Comparison of ENCODE assay signal across 17 cellular contexts in genomic region chr11:27858901-27859300, GRCh38.
DNase-seq lines count a peak whose midpoint lies in the region; ATAC-seq, FAIRE-seq and TF ChIP-seq lines count a peak whose summit lies in the region.
"Had no signal": no experiment of that assay in that cellular context is flagged by ENCODE, and none has a peak within 500 bp of the region (broad histone marks: within the 10 kb centered on the region; RNA-seq: fewer than 3 reads in every experiment).

No MANE protein-coding gene starts in this region.

- H3K4me1 ChIP-seq in astrocyte (ENCODE audit: insufficient read depth, low read length) (peaks cover 14% of the 10 kb centered on the region), trophoblast cell (ENCODE audit: control insufficient read depth in 1 of 2, insufficient read depth in 2 of 2, low read length in 2 of 2) (no peaks in the 10 kb centered on the region), esophagus muscularis mucosa (no peaks in the 10 kb centered on the region)
- H3K4me1 ChIP-seq: Caco-2, HAP-1 had no signal

- no peak overlapping the region for H3K27ac ChIP-seq in astrocyte (ENCODE audit: low read depth, low read length)
- no peak overlapping the region for H3K27ac ChIP-seq in trophoblast cell (ENCODE audit: low read depth, low read length)
- no peak overlapping the region for H3K27ac ChIP-seq in esophagus muscularis mucosa (replicated peaks in 1 of 4)
- H3K27ac ChIP-seq: BLaER1, C4-2B had no signal

- H3K9ac ChIP-seq in astrocyte (ENCODE audit: low read length) (no peak overlapping the region), trophoblast cell (ENCODE audit: low read length) (no peak overlapping the region)
- H3K9ac ChIP-seq: BLaER1 had no signal

- WGBS in trophoblast cell (ENCODE audit: extremely low coverage, insufficient coverage, insufficient read length) = no CpG with 5 or more reads among the region's 3 CpGs
- 83% methylated on average over 3 of the region's 3 CpGs for WGBS in esophagus muscularis mucosa

- H2BK120ac ChIP-seq in trophoblast cell (ENCODE audit: insufficient read depth, low read length, poor library complexity) = no peak overlapping the region

- no peaks in the 10 kb centered on the region for H4K20me1 ChIP-seq in astrocyte (ENCODE audit: insufficient read depth, low read length)
- H4K20me1 ChIP-seq: BLaER1 had no signal

- H2BK12ac ChIP-seq in trophoblast cell (ENCODE audit: low read length) = no peak overlapping the region

- no peak for FAIRE-seq in astrocyte (lab: Jason Lieb, UNC)
- FAIRE-seq: GM12892, H54 had no signal

- H2BK5ac ChIP-seq in trophoblast cell (ENCODE audit: low read depth, low read length, poor library complexity) = no peak overlapping the region

- no peak overlapping the region for H3K18ac ChIP-seq in trophoblast cell (ENCODE audit: low read length)

- H4K8ac ChIP-seq in trophoblast cell (ENCODE audit: low read depth, low read length) = no peak overlapping the region

- no peak overlapping the region for H4K91ac ChIP-seq in trophoblast cell (ENCODE audit: low read depth, low read length)

- H3K23ac ChIP-seq in trophoblast cell (ENCODE audit: low read length) = no peak overlapping the region

- H3K79me1 ChIP-seq in trophoblast cell (ENCODE audit: low read length) = no peaks in the 10 kb centered on the region

- H3K4me3 Mint-ChIP-seq in astrocyte (ENCODE audit: unreplicated experiment) = no peak overlapping the region
- H3K4me3 Mint-ChIP-seq: B cell; CD4-positive, CD25-positive, alpha-beta regulatory T cell; CD8-positive, alpha-beta T cell had no signal

- DNase-seq in NCI-H226 (peak; percentile 78), astrocyte (ENCODE audit: low read depth) (peak; percentile 8), trophoblast cell (peak; percentile 59 to 87), Kasumi-1 (lab: John Stamatoyannopoulos, UW) (no peak), esophagus muscularis mucosa (ENCODE audit: extremely low spot score) (no peak)
- DNase-seq: Caco-2; CD4-positive, CD25-positive, alpha-beta regulatory T cell; CD8-positive, alpha-beta T cell; DMS79; GOT3 had no signal

- no peak overlapping the region for H2AK5ac ChIP-seq in trophoblast cell (ENCODE audit: low read length)

- no peaks in the 10 kb centered on the region for H3K36me3 Mint-ChIP-seq in astrocyte (ENCODE audit: low read depth, unreplicated experiment)
- H3K36me3 Mint-ChIP-seq: CD4-positive, CD25-positive, alpha-beta regulatory T cell; CD8-positive, alpha-beta T cell had no signal

- no peaks in the 10 kb centered on the region for H3K27me3 ChIP-seq in astrocyte (ENCODE audit: insufficient read depth, low read length)
- no peaks in the 10 kb centered on the region for H3K27me3 ChIP-seq in trophoblast cell (ENCODE audit: insufficient read depth, low read length)
- H3K27me3 ChIP-seq in esophagus muscularis mucosa = no peaks in the 10 kb centered on the region
- H3K27me3 ChIP-seq: BLaER1 had no signal

- no peak for ATAC-seq in HG02798 (IDR thresholded peaks at IDR 0.05; ENCODE audit: poor library complexity, unreplicated experiment)
- ATAC-seq: CD8-positive, alpha-beta T cell had no signal

- H3K9me3 Mint-ChIP-seq in astrocyte (ENCODE audit: unreplicated experiment) = peaks cover 2% of the 10 kb centered on the region
- H3K9me3 Mint-ChIP-seq: CD8-positive, alpha-beta T cell had no signal

- intact Hi-C loops in esophagus muscularis mucosa (cut with DNase I) = no loop called here

- H3K9me3 ChIP-seq in astrocyte (ENCODE audit: insufficient read depth, low read depth, low read length) (no peaks in the 10 kb centered on the region), trophoblast cell (ENCODE audit: insufficient read depth, low read depth, low read length) (no peaks in the 10 kb centered on the region), esophagus muscularis mucosa (no peaks in the 10 kb centered on the region)
- H3K9me3 ChIP-seq: BLaER1, Caco-2, HAP-1 had no signal

- peaks cover 6% of the 10 kb centered on the region for H3K4me1 Mint-ChIP-seq in astrocyte (ENCODE audit: low read depth, unreplicated experiment)
- H3K4me1 Mint-ChIP-seq: B cell; CD4-positive, CD25-positive, alpha-beta regulatory T cell had no signal

- TF ChIP-seq CTCF in astrocyte (IDR thresholded peaks at IDR 0.05; ENCODE audit: insufficient read depth, low read depth, low read length) (no peak), esophagus muscularis mucosa (IDR thresholded peaks at IDR 0.05) (no peak)

- no peak overlapping the region for H4K12ac ChIP-seq in trophoblast cell (ENCODE audit: low read depth, low read length)

- no peaks in the 10 kb centered on the region for H3K36me3 ChIP-seq in astrocyte (ENCODE audit: insufficient read depth, low read length)
- H3K36me3 ChIP-seq in trophoblast cell (ENCODE audit: control insufficient read depth in 1 of 2, insufficient read depth in 2 of 2, low read length in 2 of 2) = no peaks in the 10 kb centered on the region
- no peaks in the 10 kb centered on the region for H3K36me3 ChIP-seq in esophagus muscularis mucosa
- H3K36me3 ChIP-seq: BLaER1, HAP-1 had no signal

- H3K79me2 ChIP-seq in astrocyte (ENCODE audit: insufficient read depth, low read length) (no peaks in the 10 kb centered on the region), trophoblast cell (ENCODE audit: control insufficient read depth, insufficient read depth, low read length, poor library complexity) (no peaks in the 10 kb centered on the region)

- no peak for TF ChIP-seq EP300 in esophagus muscularis mucosa (IDR thresholded peaks at IDR 0.05)

- H3K4me2 ChIP-seq in astrocyte (ENCODE audit: low read length) = no peak overlapping the region
- no peak overlapping the region for H3K4me2 ChIP-seq in trophoblast cell (ENCODE audit: low read length)
- H3K4me2 ChIP-seq: BLaER1 had no signal

- no peak overlapping the region for H3K4ac ChIP-seq in trophoblast cell (ENCODE audit: low read depth, low read length)

- no peak overlapping the region for H3K14ac ChIP-seq in trophoblast cell (ENCODE audit: low read length)

- no peak overlapping the region for H3K4me3 ChIP-seq in astrocyte (ENCODE audit: insufficient read depth, low read depth, low read length)
- no peak overlapping the region for H3K4me3 ChIP-seq in trophoblast cell (ENCODE audit: low read depth, low read length)
- H3K4me3 ChIP-seq in esophagus muscularis mucosa = no peak overlapping the region
- H3K4me3 ChIP-seq: BLaER1, HAP-1 had no signal

- no peak for TF ChIP-seq POLR2A in esophagus muscularis mucosa (IDR thresholded peaks at IDR 0.05; ENCODE audit: low read depth)

- peaks cover 3% of the 10 kb centered on the region for H3K27me3 Mint-ChIP-seq in astrocyte (ENCODE audit: low read depth, unreplicated experiment)
- H3K27me3 Mint-ChIP-seq: CD4-positive, CD25-positive, alpha-beta regulatory T cell had no signal

- no peak overlapping the region for H3K27ac Mint-ChIP-seq in astrocyte (ENCODE audit: unreplicated experiment)
- H3K27ac Mint-ChIP-seq: B cell; CD4-positive, CD25-positive, alpha-beta regulatory T cell; CD8-positive, alpha-beta T cell had no signal

- H2AFZ ChIP-seq in astrocyte (ENCODE audit: low read depth, low read length) = no peak overlapping the region
- H2AFZ ChIP-seq in trophoblast cell (ENCODE audit: insufficient read depth, low read length, poor library complexity) = no peak overlapping the region

Comparison
In these comparisons a context has a peak if more than half of its experiments do, and no peak if none do; other contexts are left out.
1. DNase-seq: peak in NCI-H226 (single experiment), astrocyte (single experiment) and trophoblast cell (2 of 2); none in Kasumi-1 (0 of 2) and esophagus muscularis mucosa (single experiment).